In genomic region chr1:17624540-17625256, GRCh38 we compare ENCODE assay signal across 9 cellular contexts.
A peak's percentile ranks its signal among the peaks of the same experiment; 100 is the strongest.
DNase-seq lines count a peak whose midpoint lies in the region; ATAC-seq, FAIRE-seq and TF ChIP-seq lines count a peak whose summit lies in the region.
"Had no signal": no experiment of that assay in that cellular context is flagged by ENCODE, and none has a peak within 500 bp of the region (broad histone marks: within the 10 kb centered on the region; RNA-seq: fewer than 3 reads in every experiment).

No MANE protein-coding gene starts in this region.

- TF ChIP-seq CTCF in IMR-90 (conservative IDR thresholded peaks at IDR 0.05; ENCODE audit: low read depth, low read length) (no peak), mammary epithelial cell (conservative IDR thresholded peaks at IDR 0.05 in 1 of 2, IDR thresholded peaks at IDR 0.05 in 1 of 2; ENCODE audit: extremely low read depth in 1 of 2, insufficient read depth in 1 of 2, low read depth in 1 of 2, low read length in 2 of 2) (no peak), keratinocyte (optimal IDR thresholded peaks at IDR 0.05 in 1 of 3, IDR thresholded peaks at IDR 0.05 in 1 of 3, conservative IDR thresholded peaks at IDR 0.05 in 1 of 3; ENCODE audit: extremely low read depth in 1 of 3, insufficient read depth in 2 of 3, low read length in 3 of 3) (no peak), thoracic aorta (IDR thresholded peaks at IDR 0.05) (no peak)

- H3K4me3 ChIP-seq in IMR-90 (ENCODE audit: insufficient read depth, low read depth, low read length) (no peak overlapping the region), mammary epithelial cell (replicated peaks in 1 of 3; ENCODE audit: insufficient read depth in 1 of 3, low read depth in 2 of 3, low read length in 3 of 3) (no peak overlapping the region), keratinocyte (ENCODE audit: control insufficient read depth in 2 of 3, extremely low read depth in 1 of 3, insufficient read depth in 2 of 3, low read depth in 1 of 3, low read length in 3 of 3) (no peak overlapping the region), thoracic aorta (peak overlapping the region; percentile 22)

- H4K5ac ChIP-seq in IMR-90 (ENCODE audit: low read depth, low read length): no peak overlapping the region

- H2BK15ac ChIP-seq in IMR-90 (ENCODE audit: low read depth, low read length): no peak overlapping the region

- dilution Hi-C loops in IMR-90 (cut with HindIII; ENCODE audit: low sequenced_read_pairs, unreplicated experiment) (no loop called here), mammary epithelial cell (cut with HindIII; ENCODE audit: low sequenced_read_pairs) (no loop called here), keratinocyte (cut with MboI; ENCODE audit: extremely low pct_ligation_motif_present, low sequenced_read_pairs) (no loop called here)

- H3K27ac ChIP-seq in IMR-90 (ENCODE audit: insufficient read depth, low read length) (no peak overlapping the region), mammary epithelial cell (ENCODE audit: insufficient read depth, low read depth, low read length) (no peak overlapping the region), keratinocyte (ENCODE audit: control insufficient read depth, insufficient read depth, low read length) (no peak overlapping the region), thoracic aorta (peak overlapping the region; percentile 97 to 99)

- peaks cover 0 to 5% of the 10 kb centered on the region in 2 experiments; a peak in 1 of 4 replicates for H3K79me1 ChIP-seq in IMR-90 (ENCODE audit: low read depth in 1 of 2, low read length in 2 of 2)

- H2AK9ac ChIP-seq in IMR-90 (replicated peaks; ENCODE audit: low read depth, low read length, poor library complexity): peak overlapping the region; percentile 52

- H3K27me3 ChIP-seq in IMR-90 (ENCODE audit: control insufficient read depth, insufficient read depth, low read length) (no peaks in the 10 kb centered on the region), mammary epithelial cell (ENCODE audit: insufficient read depth, low read length) (no peaks in the 10 kb centered on the region), keratinocyte (ENCODE audit: control insufficient read depth, extremely low read depth, insufficient read depth, low read length) (no peaks in the 10 kb centered on the region), thoracic aorta (replicated peaks; ENCODE audit: insufficient read depth) (no peaks in the 10 kb centered on the region)

- H3K18ac ChIP-seq in IMR-90 (ENCODE audit: low read depth, low read length): no peak overlapping the region

- no peak overlapping the region for H3K23ac ChIP-seq in IMR-90 (ENCODE audit: low read depth, low read length)

- H4K91ac ChIP-seq in IMR-90 (ENCODE audit: insufficient read depth, low read depth, low read length): no peak overlapping the region

- DNase-seq in IMR-90 (peak; percentile 39), mammary epithelial cell (peak; percentile 72), keratinocyte (ENCODE audit: low read depth, low spot score) (peak; percentile 58), thoracic aorta (ENCODE audit: low spot score) (peak; percentile 70), T-helper 9 cell (no peak)
- DNase-seq in stimulated activated CD4-positive, alpha-beta T cell treated with anti-CD3 and anti-CD28 coated beads, Interleukin-15, amount 100 ng/mL, for 24 hours: no peak
- DNase-seq: stimulated activated CD4-positive, alpha-beta T cell treated with anti-CD3 and anti-CD28 coated beads, Interleukin-2, amount 100 ng/mL, for 24 hours had no signal

- H3K4me2 ChIP-seq in IMR-90 (ENCODE audit: low read depth, low read length) (no peak overlapping the region), mammary epithelial cell (ENCODE audit: insufficient read depth, low read depth, low read length) (no peak overlapping the region), keratinocyte (ENCODE audit: control insufficient read depth, extremely low read depth, insufficient read depth, low read depth, low read length) (peak overlapping the region; percentile 49)

- H3K4me1 ChIP-seq in IMR-90 (ENCODE audit: control insufficient read depth, insufficient read depth, low read length): peaks cover 5% of the 10 kb centered on the region; the same call in 1 of the 2 replicates
- peaks cover 13% of the 10 kb centered on the region for H3K4me1 ChIP-seq in mammary epithelial cell (ENCODE audit: insufficient read depth, low read length)
- H3K4me1 ChIP-seq in keratinocyte (ENCODE audit: control insufficient read depth, extremely low read depth, insufficient read depth, low read length): peaks cover 9% of the 10 kb centered on the region
- peaks cover 47 to 93% of the 10 kb centered on the region in 2 donors for H3K4me1 ChIP-seq in thoracic aorta (ENCODE audit: control insufficient read depth in 1 of 2, low read depth in 2 of 2)

- WGBS in IMR-90 (ENCODE audit: extremely low coverage in 2 of 2, insufficient read length in 1 of 2), 2 experiments: 100% methylated on average over 1 of the region's 8 CpGs; no CpG with 5 or more reads in 1 of the 2 experiments
- 34% methylated on average over 8 of the region's 8 CpGs for WGBS in mammary epithelial cell (ENCODE audit: low coverage, missing lambda C conversion rate)

- BruUV-seq in IMR-90 (replicated peaks; lab: Mats Ljungman, UMichigan) (no TSS peak), mammary epithelial cell (replicated peaks; lab: Mats Ljungman, UMichigan) (no TSS peak)

- TF ChIP-seq POLR2A in IMR-90 (IDR thresholded peaks at IDR 0.05; ENCODE audit: low read depth, low read length): no peak

- no peak overlapping the region for H2BK20ac ChIP-seq in IMR-90 (ENCODE audit: low read depth, low read length)

- no peak overlapping the region for H3K14ac ChIP-seq in IMR-90 (replicated peaks; ENCODE audit: low read depth, low read length)

- H3K36me3 ChIP-seq in IMR-90 (ENCODE audit: control insufficient read depth, insufficient read depth, low read length): peaks cover 23% of the 10 kb centered on the region
- no peaks in the 10 kb centered on the region for H3K36me3 ChIP-seq in mammary epithelial cell (ENCODE audit: insufficient read depth, low read length)
- peaks cover 0 to 3% of the 10 kb centered on the region in 2 experiments for H3K36me3 ChIP-seq in keratinocyte (ENCODE audit: control insufficient read depth in 2 of 2, extremely low read depth in 1 of 2, insufficient read depth in 2 of 2, low read length in 2 of 2)
- H3K36me3 ChIP-seq in thoracic aorta: peaks cover 77% of the 10 kb centered on the region

- POLR2A ChIA-PET in IMR-90 (lab: Charles Lee; ENCODE audit: unreplicated experiment): no interaction called here

- in situ Hi-C loops in IMR-90 (cut with MboI; ENCODE audit: low sequenced_read_pairs) (no loop called here), mammary epithelial cell (cut with MboI; ENCODE audit: low sequenced_read_pairs in 2 of 2) (no loop called here)

- no peak overlapping the region for H2BK120ac ChIP-seq in IMR-90 (ENCODE audit: low read depth, low read length)

- ATAC-seq in IMR-90 (ENCODE audit: low read depth) (peak; percentile 70), thoracic aorta (ENCODE audit: insufficient number of reproducible peaks, low FRiP score, low read depth) (peak; percentile 69), HG03045 (IDR thresholded peaks at IDR 0.05; ENCODE audit: unreplicated experiment) (no peak), HG02678 (IDR thresholded peaks at IDR 0.05; ENCODE audit: unreplicated experiment) (no peak)

- peak; percentile 91 for FAIRE-seq in keratinocyte (lab: Jason Lieb, UNC)

- H4K8ac ChIP-seq in IMR-90 (ENCODE audit: low read depth in 2 of 2, low read length in 2 of 2): no peak overlapping the region

- peaks cover 5% of the 10 kb centered on the region for H3K9me1 ChIP-seq in IMR-90 (ENCODE audit: insufficient read depth, low read length)
- H3K9me1 ChIP-seq in keratinocyte (ENCODE audit: control insufficient read depth, extremely low read depth, insufficient read depth, low read length): peaks cover 4% of the 10 kb centered on the region

- CTCF ChIA-PET in IMR-90 (lab: Yijun Ruan, JAX) (interaction anchor here (0.6 kb wide), 1 partner anchor 26 kb away, joined by 3 read pairs; no protein-coding TSS in a partner anchor), mammary epithelial cell (lab: Charles Lee; ENCODE audit: low non-redundant PET) (no interaction called here)

- H3K4ac ChIP-seq in IMR-90 (ENCODE audit: low read depth, low read length): no peak overlapping the region

- H3K9ac ChIP-seq in IMR-90 (ENCODE audit: low read depth, low read length): no peak overlapping the region
- H3K9ac ChIP-seq in mammary epithelial cell (ENCODE audit: insufficient read depth, low read length): no peak overlapping the region
- H3K9ac ChIP-seq in keratinocyte (ENCODE audit: control insufficient read depth, extremely low read depth, insufficient read depth, low read length): peak overlapping the region; percentile 28

- no peak overlapping the region for H3K56ac ChIP-seq in IMR-90 (ENCODE audit: extremely low read depth, insufficient read depth, low read length)

- H3K79me2 ChIP-seq in mammary epithelial cell (ENCODE audit: insufficient read depth, low read length) (no peaks in the 10 kb centered on the region), keratinocyte (ENCODE audit: control insufficient read depth, insufficient read depth, low read length) (no peaks in the 10 kb centered on the region)

- peak overlapping the region; percentile 7; the same call in 1 of the 2 replicates for H2AK5ac ChIP-seq in IMR-90 (ENCODE audit: low read depth, low read length)

- intact Hi-C loops in IMR-90 (cut with micrococcal nuclease): no loop called here
- intact Hi-C loops in mammary epithelial cell (cut with micrococcal nuclease): no loop called here

- H3K9me3 ChIP-seq in IMR-90 (ENCODE audit: control insufficient read depth, insufficient read depth, low read length) (no peaks in the 10 kb centered on the region), mammary epithelial cell (replicated peaks; ENCODE audit: insufficient read depth, low read length) (no peaks in the 10 kb centered on the region), keratinocyte (ENCODE audit: control insufficient read depth, low read depth, low read length) (no peaks in the 10 kb centered on the region), thoracic aorta (no peaks in the 10 kb centered on the region)

- TF ChIP-seq RAD21 in IMR-90 (IDR thresholded peaks at IDR 0.05; ENCODE audit: low read length): no peak

- H4K20me1 ChIP-seq in IMR-90 (ENCODE audit: insufficient read depth, low read length): no peaks in the 10 kb centered on the region
- no peaks in the 10 kb centered on the region for H4K20me1 ChIP-seq in mammary epithelial cell (ENCODE audit: insufficient read depth, low read length)
- H4K20me1 ChIP-seq in keratinocyte (ENCODE audit: control insufficient read depth, extremely low read depth, insufficient read depth, low read length): no peaks in the 10 kb centered on the region

- H2BK5ac ChIP-seq in IMR-90 (ENCODE audit: low read depth, low read length, poor library complexity, severe bottlenecking): no peak overlapping the region

- peak overlapping the region; percentile 34 for H2AFZ ChIP-seq in IMR-90 (replicated peaks; ENCODE audit: low read length, poor library complexity)
- no peak overlapping the region for H2AFZ ChIP-seq in mammary epithelial cell (ENCODE audit: low read depth, low read length)
- no peak overlapping the region for H2AFZ ChIP-seq in keratinocyte (ENCODE audit: control insufficient read depth, low read length)

Comparison
In these comparisons a context has a peak if more than half of its experiments do, and no peak if none do; other contexts are left out.
1. ATAC-seq: peak in IMR-90 (single experiment) and thoracic aorta (single experiment); none in HG03045 (single experiment) and HG02678 (single experiment).
2. DNase-seq: peak in IMR-90 (single experiment), mammary epithelial cell (single experiment), keratinocyte (single experiment) and thoracic aorta (single experiment); none in T-helper 9 cell (single experiment) and stimulated activated CD4-positive, alpha-beta T cell treated with anti-CD3 and anti-CD28 coated beads, Interleukin-15, amount 100 ng/mL, for 24 hours (single experiment).
3. H3K27ac ChIP-seq: peak in thoracic aorta (2 of 2); none in IMR-90 (single experiment), mammary epithelial cell (single experiment) and keratinocyte (single experiment).